1 cellular context compared by ENCODE assay signal in genomic region chr3:52536369-52537164, GRCh38.
TF ChIP-seq lines count a peak whose summit lies in the region.

A gene with protein sequence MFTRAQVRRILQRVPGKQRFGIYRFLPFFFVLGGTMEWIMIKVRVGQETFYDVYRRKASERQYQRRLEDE (plus strand): TSS chr3:52536605. CDS start chr3:52536756, 151 bp downstream.

TF ChIP-seq in K562, 482 proteins besides CTCF, POLR2A, EP300 and RAD21 (continued from another document):
- TF ChIP-seq, protein P1, sequence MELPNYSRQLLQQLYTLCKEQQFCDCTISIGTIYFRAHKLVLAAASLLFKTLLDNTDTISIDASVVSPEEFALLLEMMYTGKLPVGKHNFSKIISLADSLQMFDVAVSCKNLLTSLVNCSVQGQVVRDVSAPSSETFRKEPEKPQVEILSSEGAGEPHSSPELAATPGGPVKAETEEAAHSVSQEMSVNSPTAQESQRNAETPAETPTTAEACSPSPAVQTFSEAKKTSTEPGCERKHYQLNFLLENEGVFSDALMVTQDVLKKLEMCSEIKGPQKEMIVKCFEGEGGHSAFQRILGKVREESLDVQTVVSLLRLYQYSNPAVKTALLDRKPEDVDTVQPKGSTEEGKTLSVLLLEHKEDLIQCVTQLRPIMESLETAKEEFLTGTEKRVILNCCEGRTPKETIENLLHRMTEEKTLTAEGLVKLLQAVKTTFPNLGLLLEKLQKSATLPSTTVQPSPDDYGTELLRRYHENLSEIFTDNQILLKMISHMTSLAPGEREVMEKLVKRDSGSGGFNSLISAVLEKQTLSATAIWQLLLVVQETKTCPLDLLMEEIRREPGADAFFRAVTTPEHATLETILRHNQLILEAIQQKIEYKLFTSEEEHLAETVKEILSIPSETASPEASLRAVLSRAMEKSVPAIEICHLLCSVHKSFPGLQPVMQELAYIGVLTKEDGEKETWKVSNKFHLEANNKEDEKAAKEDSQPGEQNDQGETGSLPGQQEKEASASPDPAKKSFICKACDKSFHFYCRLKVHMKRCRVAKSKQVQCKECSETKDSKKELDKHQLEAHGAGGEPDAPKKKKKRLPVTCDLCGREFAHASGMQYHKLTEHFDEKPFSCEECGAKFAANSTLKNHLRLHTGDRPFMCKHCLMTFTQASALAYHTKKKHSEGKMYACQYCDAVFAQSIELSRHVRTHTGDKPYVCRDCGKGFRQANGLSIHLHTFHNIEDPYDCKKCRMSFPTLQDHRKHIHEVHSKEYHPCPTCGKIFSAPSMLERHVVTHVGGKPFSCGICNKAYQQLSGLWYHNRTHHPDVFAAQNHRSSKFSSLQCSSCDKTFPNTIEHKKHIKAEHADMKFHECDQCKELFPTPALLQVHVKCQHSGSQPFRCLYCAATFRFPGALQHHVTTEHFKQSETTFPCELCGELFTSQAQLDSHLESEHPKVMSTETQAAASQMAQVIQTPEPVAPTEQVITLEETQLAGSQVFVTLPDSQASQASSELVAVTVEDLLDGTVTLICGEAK (IDR thresholded peaks at IDR 0.05): 0 out of 2 replicates have a peak, but pooled peaks have one; percentile 30
- TF ChIP-seq, protein P1 (CRISPR knock-in tag; IDR thresholded peaks at IDR 0.05): no peak
- TF ChIP-seq, protein P2, sequence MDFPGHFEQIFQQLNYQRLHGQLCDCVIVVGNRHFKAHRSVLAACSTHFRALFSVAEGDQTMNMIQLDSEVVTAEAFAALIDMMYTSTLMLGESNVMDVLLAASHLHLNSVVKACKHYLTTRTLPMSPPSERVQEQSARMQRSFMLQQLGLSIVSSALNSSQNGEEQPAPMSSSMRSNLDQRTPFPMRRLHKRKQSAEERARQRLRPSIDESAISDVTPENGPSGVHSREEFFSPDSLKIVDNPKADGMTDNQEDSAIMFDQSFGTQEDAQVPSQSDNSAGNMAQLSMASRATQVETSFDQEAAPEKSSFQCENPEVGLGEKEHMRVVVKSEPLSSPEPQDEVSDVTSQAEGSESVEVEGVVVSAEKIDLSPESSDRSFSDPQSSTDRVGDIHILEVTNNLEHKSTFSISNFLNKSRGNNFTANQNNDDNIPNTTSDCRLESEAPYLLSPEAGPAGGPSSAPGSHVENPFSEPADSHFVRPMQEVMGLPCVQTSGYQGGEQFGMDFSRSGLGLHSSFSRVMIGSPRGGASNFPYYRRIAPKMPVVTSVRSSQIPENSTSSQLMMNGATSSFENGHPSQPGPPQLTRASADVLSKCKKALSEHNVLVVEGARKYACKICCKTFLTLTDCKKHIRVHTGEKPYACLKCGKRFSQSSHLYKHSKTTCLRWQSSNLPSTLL (IDR thresholded peaks at IDR 0.05): peak; percentile 99
- TF ChIP-seq TAF9B (IDR thresholded peaks at IDR 0.05; ENCODE audit: partially characterized antibody): peak; percentile 31
- no peak for TF ChIP-seq TSHZ1 (CRISPR knock-in tag; IDR thresholded peaks at IDR 0.05)
- TF ChIP-seq, protein P3, sequence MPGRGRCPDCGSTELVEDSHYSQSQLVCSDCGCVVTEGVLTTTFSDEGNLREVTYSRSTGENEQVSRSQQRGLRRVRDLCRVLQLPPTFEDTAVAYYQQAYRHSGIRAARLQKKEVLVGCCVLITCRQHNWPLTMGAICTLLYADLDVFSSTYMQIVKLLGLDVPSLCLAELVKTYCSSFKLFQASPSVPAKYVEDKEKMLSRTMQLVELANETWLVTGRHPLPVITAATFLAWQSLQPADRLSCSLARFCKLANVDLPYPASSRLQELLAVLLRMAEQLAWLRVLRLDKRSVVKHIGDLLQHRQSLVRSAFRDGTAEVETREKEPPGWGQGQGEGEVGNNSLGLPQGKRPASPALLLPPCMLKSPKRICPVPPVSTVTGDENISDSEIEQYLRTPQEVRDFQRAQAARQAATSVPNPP (IDR thresholded peaks at IDR 0.05; ENCODE audit: borderline replicate concordance, insufficient read depth, insufficient read length): no peak
- peak; percentile 73 for TF ChIP-seq HNRNPLL (IDR thresholded peaks at IDR 0.05; ENCODE audit: low read depth, low read length, poor library complexity, severe bottlenecking)
- TF ChIP-seq, protein P4, sequence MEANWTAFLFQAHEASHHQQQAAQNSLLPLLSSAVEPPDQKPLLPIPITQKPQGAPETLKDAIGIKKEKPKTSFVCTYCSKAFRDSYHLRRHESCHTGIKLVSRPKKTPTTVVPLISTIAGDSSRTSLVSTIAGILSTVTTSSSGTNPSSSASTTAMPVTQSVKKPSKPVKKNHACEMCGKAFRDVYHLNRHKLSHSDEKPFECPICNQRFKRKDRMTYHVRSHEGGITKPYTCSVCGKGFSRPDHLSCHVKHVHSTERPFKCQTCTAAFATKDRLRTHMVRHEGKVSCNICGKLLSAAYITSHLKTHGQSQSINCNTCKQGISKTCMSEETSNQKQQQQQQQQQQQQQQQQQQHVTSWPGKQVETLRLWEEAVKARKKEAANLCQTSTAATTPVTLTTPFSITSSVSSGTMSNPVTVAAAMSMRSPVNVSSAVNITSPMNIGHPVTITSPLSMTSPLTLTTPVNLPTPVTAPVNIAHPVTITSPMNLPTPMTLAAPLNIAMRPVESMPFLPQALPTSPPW (CRISPR knock-in tag; IDR thresholded peaks at IDR 0.05): peak; percentile 65
